ENCODE assay signal across 1 cellular context in the genomic region with DNA sequence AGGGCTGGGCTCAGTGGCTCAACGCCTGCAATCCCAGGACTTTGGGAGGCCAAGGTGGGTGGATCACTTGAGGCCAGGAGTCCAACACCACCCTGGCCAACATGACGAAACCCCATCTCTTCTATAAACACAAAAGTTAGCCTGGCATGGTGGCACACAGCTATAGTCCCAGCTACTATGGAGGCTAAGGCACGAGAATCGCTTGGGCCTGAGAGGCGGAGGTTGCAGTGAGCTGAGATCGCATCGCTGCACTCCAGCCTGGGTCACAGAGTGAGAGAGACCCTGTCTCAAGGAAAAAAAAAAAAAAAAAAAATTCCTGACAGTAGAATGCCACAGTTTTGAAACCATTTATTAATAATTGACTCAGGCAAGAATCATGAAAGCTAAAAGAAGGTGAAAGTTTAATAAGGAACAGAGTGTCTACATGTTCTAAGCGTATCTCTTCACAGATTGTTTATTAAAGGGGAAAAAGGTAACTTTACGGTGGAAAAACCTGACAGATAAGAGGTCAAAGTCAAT.
TF ChIP-seq lines count a peak whose summit lies in the region.

No MANE protein-coding gene starts in this region.

TF ChIP-seq in A549, 52 proteins besides CTCF, POLR2A, EP300 and RAD21:
- no peak for TF ChIP-seq MAFK (IDR thresholded peaks at IDR 0.05; ENCODE audit: partially characterized antibody)
- TF ChIP-seq HOXB13 (CRISPR knock-in tag; IDR thresholded peaks at IDR 0.05; ENCODE audit: low read depth), result no peak
- no peak for TF ChIP-seq HOXB5 (CRISPR knock-in tag; IDR thresholded peaks at IDR 0.05)
- no peak for TF ChIP-seq RFX5 (IDR thresholded peaks at IDR 0.05)
- TF ChIP-seq, protein P1, sequence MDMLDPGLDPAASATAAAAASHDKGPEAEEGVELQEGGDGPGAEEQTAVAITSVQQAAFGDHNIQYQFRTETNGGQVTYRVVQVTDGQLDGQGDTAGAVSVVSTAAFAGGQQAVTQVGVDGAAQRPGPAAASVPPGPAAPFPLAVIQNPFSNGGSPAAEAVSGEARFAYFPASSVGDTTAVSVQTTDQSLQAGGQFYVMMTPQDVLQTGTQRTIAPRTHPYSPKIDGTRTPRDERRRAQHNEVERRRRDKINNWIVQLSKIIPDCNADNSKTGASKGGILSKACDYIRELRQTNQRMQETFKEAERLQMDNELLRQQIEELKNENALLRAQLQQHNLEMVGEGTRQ (IDR thresholded peaks at IDR 0.05), result no peak
- TF ChIP-seq ESRRA (IDR thresholded peaks at IDR 0.05; ENCODE audit: borderline replicate concordance, low read length), result no peak
- TF ChIP-seq NR3C1 (IDR thresholded peaks at IDR 0.05), result no peak
- no peak for TF ChIP-seq ZSCAN20 (CRISPR knock-in tag; IDR thresholded peaks at IDR 0.05)
- TF ChIP-seq, protein P2, sequence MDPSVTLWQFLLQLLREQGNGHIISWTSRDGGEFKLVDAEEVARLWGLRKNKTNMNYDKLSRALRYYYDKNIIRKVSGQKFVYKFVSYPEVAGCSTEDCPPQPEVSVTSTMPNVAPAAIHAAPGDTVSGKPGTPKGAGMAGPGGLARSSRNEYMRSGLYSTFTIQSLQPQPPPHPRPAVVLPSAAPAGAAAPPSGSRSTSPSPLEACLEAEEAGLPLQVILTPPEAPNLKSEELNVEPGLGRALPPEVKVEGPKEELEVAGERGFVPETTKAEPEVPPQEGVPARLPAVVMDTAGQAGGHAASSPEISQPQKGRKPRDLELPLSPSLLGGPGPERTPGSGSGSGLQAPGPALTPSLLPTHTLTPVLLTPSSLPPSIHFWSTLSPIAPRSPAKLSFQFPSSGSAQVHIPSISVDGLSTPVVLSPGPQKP (IDR thresholded peaks at IDR 0.05; ENCODE audit: low read depth, low read length), result no peak
- no peak for TF ChIP-seq SMC3 (IDR thresholded peaks at IDR 0.05)
- TF ChIP-seq HEYL (CRISPR knock-in tag; IDR thresholded peaks at IDR 0.05), result no peak
- TF ChIP-seq, protein P3, sequence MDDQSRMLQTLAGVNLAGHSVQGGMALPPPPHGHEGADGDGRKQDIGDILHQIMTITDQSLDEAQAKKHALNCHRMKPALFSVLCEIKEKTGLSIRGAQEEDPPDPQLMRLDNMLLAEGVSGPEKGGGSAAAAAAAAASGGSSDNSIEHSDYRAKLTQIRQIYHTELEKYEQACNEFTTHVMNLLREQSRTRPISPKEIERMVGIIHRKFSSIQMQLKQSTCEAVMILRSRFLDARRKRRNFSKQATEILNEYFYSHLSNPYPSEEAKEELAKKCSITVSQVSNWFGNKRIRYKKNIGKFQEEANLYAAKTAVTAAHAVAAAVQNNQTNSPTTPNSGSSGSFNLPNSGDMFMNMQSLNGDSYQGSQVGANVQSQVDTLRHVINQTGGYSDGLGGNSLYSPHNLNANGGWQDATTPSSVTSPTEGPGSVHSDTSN (IDR thresholded peaks at IDR 0.05), result no peak
- TF ChIP-seq RARB (CRISPR knock-in tag; IDR thresholded peaks at IDR 0.05), result no peak
- TF ChIP-seq GATA3 (IDR thresholded peaks at IDR 0.05; ENCODE audit: borderline replicate concordance), result no peak
- no peak for TF ChIP-seq BHLHE40 (IDR thresholded peaks at IDR 0.05; ENCODE audit: low read depth, low read length)
- TF ChIP-seq JUNB (IDR thresholded peaks at IDR 0.05), result no peak
- TF ChIP-seq FOSB (CRISPR knock-in tag; IDR thresholded peaks at IDR 0.05), result no peak
- no peak for TF ChIP-seq KDM5A (IDR thresholded peaks at IDR 0.05)
- no peak for TF ChIP-seq MYC (IDR thresholded peaks at IDR 0.05; ENCODE audit: borderline replicate concordance, low read length)
- no peak for TF ChIP-seq SREBF2 (IDR thresholded peaks at IDR 0.05)
